Comparison of ENCODE assay signal across 1 cellular context in genomic region chr1:221564891-221565290, GRCh38.
TF ChIP-seq lines count a peak whose summit lies in the region.

No MANE protein-coding gene starts in this region.

TF ChIP-seq in K562, 482 proteins besides CTCF, POLR2A, EP300 and RAD21 (continued from another document):
- no peak for TF ChIP-seq CEBPB (tag; IDR thresholded peaks at IDR 0.05)
